In genomic region chr7:123472751-123473150, GRCh38 we compare ENCODE assay signal across 1 cellular context.
TF ChIP-seq lines count a peak whose summit lies in the region.

No MANE protein-coding gene starts in this region.

TF ChIP-seq in WTC11, 78 proteins besides CTCF, POLR2A, EP300 and RAD21 (continued from another document):
- TF ChIP-seq ZNF425 (CRISPR knock-in tag; conservative IDR thresholded peaks at IDR 0.05) (no peak), NFE2L1 (CRISPR knock-in tag; IDR thresholded peaks at IDR 0.05) (no peak), ESRRA (CRISPR knock-in tag; IDR thresholded peaks at IDR 0.05; ENCODE audit: borderline replicate concordance) (no peak), ERG (CRISPR knock-in tag; IDR thresholded peaks at IDR 0.05) (no peak), NR2C2 (CRISPR knock-in tag; IDR thresholded peaks at IDR 0.05) (no peak), USF2 (CRISPR knock-in tag; IDR thresholded peaks at IDR 0.05) (no peak), SP1 (CRISPR knock-in tag; conservative IDR thresholded peaks at IDR 0.05) (no peak), JUN (CRISPR knock-in tag; IDR thresholded peaks at IDR 0.05) (no peak), FOXP1 (CRISPR knock-in tag; IDR thresholded peaks at IDR 0.05; ENCODE audit: borderline replicate concordance) (no peak), ZNF317 (CRISPR knock-in tag; IDR thresholded peaks at IDR 0.05; ENCODE audit: borderline replicate concordance, low read depth) (no peak), HMGXB4 (CRISPR knock-in tag; IDR thresholded peaks at IDR 0.05) (no peak)
- TF ChIP-seq, protein P1, sequence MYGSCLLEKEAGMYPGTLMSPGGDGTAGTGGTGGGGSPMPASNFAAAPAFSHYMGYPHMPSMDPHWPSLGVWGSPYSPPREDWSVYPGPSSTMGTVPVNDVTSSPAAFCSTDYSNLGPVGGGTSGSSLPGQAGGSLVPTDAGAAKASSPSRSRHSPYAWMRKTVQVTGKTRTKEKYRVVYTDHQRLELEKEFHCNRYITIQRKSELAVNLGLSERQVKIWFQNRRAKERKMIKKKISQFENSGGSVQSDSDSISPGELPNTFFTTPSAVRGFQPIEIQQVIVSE (CRISPR knock-in tag; IDR thresholded peaks at IDR 0.05; ENCODE audit: borderline replicate concordance) = no peak
- TF ChIP-seq, protein P2, sequence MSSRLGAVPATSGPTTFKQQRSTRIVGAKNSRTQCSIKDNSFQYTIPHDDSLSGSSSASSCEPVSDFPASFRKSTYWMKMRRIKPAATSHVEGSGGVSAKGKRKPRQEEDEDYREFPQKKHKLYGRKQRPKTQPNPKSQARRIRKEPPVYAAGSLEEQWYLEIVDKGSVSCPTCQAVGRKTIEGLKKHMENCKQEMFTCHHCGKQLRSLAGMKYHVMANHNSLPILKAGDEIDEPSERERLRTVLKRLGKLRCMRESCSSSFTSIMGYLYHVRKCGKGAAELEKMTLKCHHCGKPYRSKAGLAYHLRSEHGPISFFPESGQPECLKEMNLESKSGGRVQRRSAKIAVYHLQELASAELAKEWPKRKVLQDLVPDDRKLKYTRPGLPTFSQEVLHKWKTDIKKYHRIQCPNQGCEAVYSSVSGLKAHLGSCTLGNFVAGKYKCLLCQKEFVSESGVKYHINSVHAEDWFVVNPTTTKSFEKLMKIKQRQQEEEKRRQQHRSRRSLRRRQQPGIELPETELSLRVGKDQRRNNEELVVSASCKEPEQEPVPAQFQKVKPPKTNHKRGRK (CRISPR knock-in tag; IDR thresholded peaks at IDR 0.05; ENCODE audit: borderline replicate concordance) = no peak
- TF ChIP-seq, protein P3, sequence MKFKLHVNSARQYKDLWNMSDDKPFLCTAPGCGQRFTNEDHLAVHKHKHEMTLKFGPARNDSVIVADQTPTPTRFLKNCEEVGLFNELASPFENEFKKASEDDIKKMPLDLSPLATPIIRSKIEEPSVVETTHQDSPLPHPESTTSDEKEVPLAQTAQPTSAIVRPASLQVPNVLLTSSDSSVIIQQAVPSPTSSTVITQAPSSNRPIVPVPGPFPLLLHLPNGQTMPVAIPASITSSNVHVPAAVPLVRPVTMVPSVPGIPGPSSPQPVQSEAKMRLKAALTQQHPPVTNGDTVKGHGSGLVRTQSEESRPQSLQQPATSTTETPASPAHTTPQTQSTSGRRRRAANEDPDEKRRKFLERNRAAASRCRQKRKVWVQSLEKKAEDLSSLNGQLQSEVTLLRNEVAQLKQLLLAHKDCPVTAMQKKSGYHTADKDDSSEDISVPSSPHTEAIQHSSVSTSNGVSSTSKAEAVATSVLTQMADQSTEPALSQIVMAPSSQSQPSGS (CRISPR knock-in tag; IDR thresholded peaks at IDR 0.05; ENCODE audit: borderline replicate concordance, low read depth) = no peak
TF ChIP-seq in WTC11: peak in this region for 0.
